Comparison of ENCODE assay signal across 8 cellular contexts in the genomic region with DNA sequence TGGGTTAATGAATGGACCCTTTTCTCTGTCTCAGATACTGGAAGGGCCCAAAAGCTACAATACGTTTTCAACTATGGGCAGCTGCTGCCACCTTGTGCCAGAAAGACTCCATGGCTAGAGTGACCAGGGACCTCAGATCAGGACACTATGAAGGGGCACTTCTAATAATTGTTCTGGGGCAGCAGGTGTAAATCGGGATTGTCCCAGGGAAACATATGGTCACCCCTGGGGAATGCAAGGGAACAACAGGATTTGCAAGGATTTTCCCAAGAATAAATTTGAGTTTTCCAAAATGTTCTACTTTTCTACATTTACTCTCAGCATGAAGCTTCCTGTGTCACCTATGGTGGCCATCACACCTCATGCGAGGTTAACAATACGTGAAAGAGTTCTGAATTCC. TPM values are rescaled to one million over a fixed set of nuclear protein-coding genes. Genes with fewer than 3 reads are reported as not detected.
DNase-seq lines count a peak whose midpoint lies in the region; ATAC-seq lines count a peak whose summit lies in the region.

No MANE protein-coding gene starts in this region.

- no peaks in the 10 kb centered on the region for H3K9me3 Mint-ChIP-seq in activated CD4-positive, alpha-beta memory T cell treated with anti-CD3 and anti-CD28 coated beads, Interleukin-2, amount 10 ng/mL, durations not matched to agents 7 days and 5 days
- H3K9me3 Mint-ChIP-seq in stimulated activated effector memory CD8-positive, alpha-beta T cell treated with anti-CD3 and anti-CD28 coated beads, Interleukin-12 subunit alpha, Interleukin-12 subunit beta, amount 100 ng/mL, for 72 hours = no peaks in the 10 kb centered on the region

- no peak overlapping the region for H4K8ac ChIP-seq in mesendoderm (ENCODE audit: low read depth, low read length)

- H3K36me3 Mint-ChIP-seq in activated CD4-positive, alpha-beta memory T cell treated with anti-CD3 and anti-CD28 coated beads, Interleukin-2, amount 10 ng/mL, durations not matched to agents 7 days and 5 days (ENCODE audit: low read depth) = no peaks in the 10 kb centered on the region
- no peaks in the 10 kb centered on the region for H3K36me3 Mint-ChIP-seq in stimulated activated effector memory CD8-positive, alpha-beta T cell treated with anti-CD3 and anti-CD28 coated beads, Interleukin-12 subunit alpha, Interleukin-12 subunit beta, amount 100 ng/mL, for 72 hours

- H2AK5ac ChIP-seq in mesendoderm (ENCODE audit: low read length) = no peak overlapping the region

- H3K79me2 ChIP-seq in mesendoderm (ENCODE audit: control insufficient read depth, insufficient read depth, low read length) = no peaks in the 10 kb centered on the region

- DNase-seq in D341Med (ENCODE audit: low spot score) (peak; percentile 52), NCI-H748 (lab: John Stamatoyannopoulos, UW; ENCODE audit: unreplicated experiment) (peak; percentile 48), mesendoderm (peak; percentile 76)
- DNase-seq in activated CD4-positive, alpha-beta memory T cell treated with anti-CD3 and anti-CD28 coated beads, Interleukin-2, amount 10 ng/mL, durations not matched to agents 7 days and 5 days = peak; percentile 70
- peak; percentile 50 for DNase-seq in effector CD4-positive, alpha-beta T cell
- peak; percentile 34 to 69 for DNase-seq in stimulated activated effector memory CD8-positive, alpha-beta T cell treated with anti-CD3 and anti-CD28 coated beads, Interleukin-12 subunit alpha, Interleukin-12 subunit beta, amount 100 ng/mL, for 72 hours (ENCODE audit: low spot score in 2 of 2)

- no peak overlapping the region for H4K5ac ChIP-seq in mesendoderm (ENCODE audit: low read length)

- peaks cover 10% of the 10 kb centered on the region for H3K4me1 ChIP-seq in mesendoderm (ENCODE audit: control insufficient read depth, low read depth, low read length)

- no peak overlapping the region for H3K4me3 Mint-ChIP-seq in activated CD4-positive, alpha-beta memory T cell treated with anti-CD3 and anti-CD28 coated beads, Interleukin-2, amount 10 ng/mL, durations not matched to agents 7 days and 5 days
- H3K4me3 Mint-ChIP-seq in stimulated activated effector memory CD8-positive, alpha-beta T cell treated with anti-CD3 and anti-CD28 coated beads, Interleukin-12 subunit alpha, Interleukin-12 subunit beta, amount 100 ng/mL, for 72 hours = no peak overlapping the region

- H3K23ac ChIP-seq in mesendoderm (ENCODE audit: low read length) = no peak overlapping the region

- H3K4me1 Mint-ChIP-seq in activated CD4-positive, alpha-beta memory T cell treated with anti-CD3 and anti-CD28 coated beads, Interleukin-2, amount 10 ng/mL, durations not matched to agents 7 days and 5 days = no peaks in the 10 kb centered on the region
- no peaks in the 10 kb centered on the region for H3K4me1 Mint-ChIP-seq in stimulated activated effector memory CD8-positive, alpha-beta T cell treated with anti-CD3 and anti-CD28 coated beads, Interleukin-12 subunit alpha, Interleukin-12 subunit beta, amount 100 ng/mL, for 72 hours

- no peak overlapping the region for H3K4me2 ChIP-seq in mesendoderm (ENCODE audit: low read length)

- no peak overlapping the region for H3K4me3 ChIP-seq in mesendoderm (ENCODE audit: low read length)

- H2BK5ac ChIP-seq in mesendoderm (ENCODE audit: low read length) = no peak overlapping the region

- no peaks in the 10 kb centered on the region for H3K27me3 ChIP-seq in mesendoderm (ENCODE audit: insufficient read depth, low read length, poor library complexity)

- no CpG with 5 or more reads among the region's 4 CpGs for WGBS in mesendoderm (ENCODE audit: extremely low coverage, insufficient coverage, low lambda C conversion rate)

- H3K9ac ChIP-seq in mesendoderm (ENCODE audit: low read length) = no peak overlapping the region

- H3K4ac ChIP-seq in mesendoderm (ENCODE audit: low read depth, low read length) = no peak overlapping the region

- H3K79me1 ChIP-seq in mesendoderm (ENCODE audit: low read length) = no peaks in the 10 kb centered on the region

- no peak overlapping the region for H3K56ac ChIP-seq in mesendoderm (ENCODE audit: low read length)

- peak; percentile 54 for ATAC-seq in HG03039 (IDR thresholded peaks at IDR 0.05; ENCODE audit: unreplicated experiment)
- peak; percentile 76 for ATAC-seq in stimulated activated effector memory CD8-positive, alpha-beta T cell treated with anti-CD3 and anti-CD28 coated beads, Interleukin-12 subunit alpha, Interleukin-12 subunit beta, amount 100 ng/mL, for 72 hours
- no peak for ATAC-seq in GM18520 (IDR thresholded peaks at IDR 0.05; ENCODE audit: unreplicated experiment)

- H3K36me3 ChIP-seq in mesendoderm (ENCODE audit: control insufficient read depth, insufficient read depth, low read length) = no peaks in the 10 kb centered on the region

- peak overlapping the region; percentile 40 for H3K18ac ChIP-seq in mesendoderm (ENCODE audit: low read length)

- POLR2A ChIA-PET in activated CD4-positive, alpha-beta memory T cell treated with anti-CD3 and anti-CD28 coated beads, Interleukin-2, amount 10 ng/mL, durations not matched to agents 7 days and 5 days (lab: Charles Lee) = interaction anchor here (0.9 to 1.4 kb wide), 3 partner anchors 15 to 172 kb away, joined by 3 to 4 read pairs (median 3); no protein-coding TSS in a partner anchor

- H3K27ac ChIP-seq in mesendoderm (ENCODE audit: low read depth, low read length) = no peak overlapping the region

- CTCF ChIA-PET in activated CD4-positive, alpha-beta memory T cell treated with anti-CD3 and anti-CD28 coated beads, Interleukin-2, amount 10 ng/mL, durations not matched to agents 7 days and 5 days (lab: Charles Lee) = interaction anchor here (0.6 to 6.9 kb wide), 43 partner anchors 9 to 1279 kb away, joined by 3 to 88 read pairs (median 5); a partner anchor contains a TSS

- H3K27ac Mint-ChIP-seq in activated CD4-positive, alpha-beta memory T cell treated with anti-CD3 and anti-CD28 coated beads, Interleukin-2, amount 10 ng/mL, durations not matched to agents 7 days and 5 days = no peak overlapping the region
- H3K27ac Mint-ChIP-seq in stimulated activated effector memory CD8-positive, alpha-beta T cell treated with anti-CD3 and anti-CD28 coated beads, Interleukin-12 subunit alpha, Interleukin-12 subunit beta, amount 100 ng/mL, for 72 hours = no peak overlapping the region

- H2BK15ac ChIP-seq in mesendoderm (replicated peaks; ENCODE audit: low read depth) = no peak overlapping the region

- peaks cover 47% of the 10 kb centered on the region for H3K27me3 Mint-ChIP-seq in activated CD4-positive, alpha-beta memory T cell treated with anti-CD3 and anti-CD28 coated beads, Interleukin-2, amount 10 ng/mL, durations not matched to agents 7 days and 5 days

- no peak overlapping the region for H2BK120ac ChIP-seq in mesendoderm (ENCODE audit: low read depth, low read length)

RNA-seq across cellular contexts. Expression of a gene that starts 12.0 kb away (rescaled TPM):
- not detected for total RNA-seq in activated CD4-positive, alpha-beta memory T cell treated with anti-CD3 and anti-CD28 coated beads, Interleukin-2, amount 10 ng/mL, durations not matched to agents 7 days and 5 days
- not detected for polyA plus RNA-seq in mesendoderm (2013, experiment 1 of 2)
- polyA plus RNA-seq in mesendoderm (2013, experiment 2 of 2) = not detected

RNA-seq across cellular contexts. Expression of a gene that starts 36.0 kb away (rescaled TPM):
- not detected for total RNA-seq in activated CD4-positive, alpha-beta memory T cell treated with anti-CD3 and anti-CD28 coated beads, Interleukin-2, amount 10 ng/mL, durations not matched to agents 7 days and 5 days
- 0.01 TPM for polyA plus RNA-seq in mesendoderm (2013, experiment 1 of 2)
- polyA plus RNA-seq in mesendoderm (2013, experiment 2 of 2) = 0.13 TPM

RNA-seq across cellular contexts. Expression of a gene that starts 50.3 kb away (rescaled TPM):
- total RNA-seq in activated CD4-positive, alpha-beta memory T cell treated with anti-CD3 and anti-CD28 coated beads, Interleukin-2, amount 10 ng/mL, durations not matched to agents 7 days and 5 days = under 1 TPM in 1 of 2 experiments, not detected in 1; 0.08 TPM
- polyA plus RNA-seq in mesendoderm (2013, experiment 1 of 2) = 1.6 TPM
- polyA plus RNA-seq in mesendoderm (2013, experiment 2 of 2) = 1.5 TPM
